ENCODE assay signal across 35 cellular contexts in genomic region chr16:13983625-13984024, GRCh38.
"Had no signal": no experiment of that assay in that cellular context is flagged by ENCODE, and none has a peak within 500 bp of the region (broad histone marks: within the 10 kb centered on the region; RNA-seq: fewer than 3 reads in every experiment).

No MANE protein-coding gene starts in this region.

- H3K4me3 ChIP-seq: adrenal gland, coronary artery, dorsolateral prefrontal cortex, esophagus squamous epithelium, gastroesophageal sphincter had no signal

- DNase-seq: activated CD4-positive, alpha-beta memory T cell treated with anti-CD3 and anti-CD28 coated beads for 36 hours; activated CD4-positive, alpha-beta T cell treated with anti-CD3 and anti-CD28 coated beads for 36 hours; activated CD4-positive, alpha-beta T cell treated with anti-CD3 and anti-CD28 coated beads, Interleukin-2, amount 10 ng/mL, durations not matched to agents 24 days and 14 days; activated CD4-positive, CD25-positive, alpha-beta regulatory T cell; activated CD4-positive, CD25-positive, alpha-beta regulatory T cell treated with anti-CD3 and anti-CD28 coated beads, Interleukin-2, amount 50 U/mL, for 72 hours; activated CD8-positive, alpha-beta memory T cell treated with anti-CD3 and anti-CD28 coated beads, Interleukin-2, amount 10 ng/mL, durations not matched to agents 7 days and 5 days; activated CD8-positive, alpha-beta memory T cell treated with anti-CD3 and anti-CD28 coated beads, Interleukin-2, amount 50 U/mL, for 4 hours; activated CD8-positive, alpha-beta T cell treated with anti-CD3 and anti-CD28 coated beads, Interleukin-2, amount 10 ng/mL, durations not matched to agents 7 days and 5 days; activated effector memory CD4-positive, alpha-beta T cell treated with anti-CD3 and anti-CD28 coated beads, Interleukin-2, amount 50 U/mL, for 16 hours; activated naive CD4-positive, alpha-beta T cell treated with anti-CD3 and anti-CD28 coated beads for 36 hours; activated naive CD8-positive, alpha-beta T cell treated with anti-CD3 and anti-CD28 coated beads for 36 hours; activated naive CD8-positive, alpha-beta T cell treated with anti-CD3 and anti-CD28 coated beads, Interleukin-2, amount 50 U/mL, for 24 hours; activated T-cell treated with anti-CD3 and anti-CD28 coated beads, Interleukin-2, amount 50 U/mL, for 1 hour; activated T-cell treated with anti-CD3 and anti-CD28 coated beads, Interleukin-2, amount 50 U/mL, for 48 hours; amygdala; aorta; dorsolateral prefrontal cortex; effector CD4-positive, alpha-beta T cell; effector memory CD8-positive, alpha-beta T cell; erythroblast; esophagus squamous epithelium; foreskin melanocyte; T-helper 1 cell; T-helper 17 cell; T1000 had no signal

- H3K36me3 Mint-ChIP-seq: activated CD4-positive, alpha-beta memory T cell treated with anti-CD3 and anti-CD28 coated beads for 36 hours; activated CD8-positive, alpha-beta memory T cell treated with anti-CD3 and anti-CD28 coated beads, Interleukin-2, amount 10 ng/mL, durations not matched to agents 7 days and 5 days; brain had no signal

- ATAC-seq: activated CD4-positive, alpha-beta T cell treated with anti-CD3 and anti-CD28 coated beads for 36 hours; activated CD8-positive, alpha-beta memory T cell treated with anti-CD3 and anti-CD28 coated beads, Interleukin-2, amount 10 ng/mL, durations not matched to agents 7 days and 5 days; activated CD8-positive, alpha-beta T cell treated with anti-CD3 and anti-CD28 coated beads, Interleukin-2, amount 10 ng/mL, durations not matched to agents 7 days and 5 days; activated naive CD8-positive, alpha-beta T cell treated with anti-CD3 and anti-CD28 coated beads, Interleukin-2, amount 50 U/mL, for 24 hours; effector memory CD8-positive, alpha-beta T cell; gastroesophageal sphincter; T-helper 17 cell had no signal

- H3K27me3 ChIP-seq: adrenal gland, dorsolateral prefrontal cortex, esophagus squamous epithelium, gastroesophageal sphincter had no signal

- H3K36me3 ChIP-seq: adrenal gland, esophagus squamous epithelium, gastroesophageal sphincter had no signal

- H3K4me3 Mint-ChIP-seq: activated CD4-positive, alpha-beta memory T cell treated with anti-CD3 and anti-CD28 coated beads for 36 hours; activated CD4-positive, alpha-beta T cell treated with anti-CD3 and anti-CD28 coated beads for 36 hours; activated CD4-positive, alpha-beta T cell treated with anti-CD3 and anti-CD28 coated beads, Interleukin-2, amount 10 ng/mL, durations not matched to agents 24 days and 14 days; activated CD8-positive, alpha-beta memory T cell treated with anti-CD3 and anti-CD28 coated beads, Interleukin-2, amount 10 ng/mL, durations not matched to agents 7 days and 5 days; activated CD8-positive, alpha-beta T cell treated with anti-CD3 and anti-CD28 coated beads, Interleukin-2, amount 10 ng/mL, durations not matched to agents 7 days and 5 days; activated naive CD4-positive, alpha-beta T cell treated with anti-CD3 and anti-CD28 coated beads for 36 hours; activated naive CD4-positive, alpha-beta T cell treated with anti-CD3 and anti-CD28 coated beads, Interleukin-2, amount 50 U/mL, for 24 hours; activated naive CD8-positive, alpha-beta T cell treated with anti-CD3 and anti-CD28 coated beads for 36 hours; activated naive CD8-positive, alpha-beta T cell treated with anti-CD3 and anti-CD28 coated beads, Interleukin-2, amount 50 U/mL, for 24 hours; activated T-helper 1 cell treated with anti-CD3 and anti-CD28 coated beads, Interleukin-12 subunit alpha, Interleukin-12 subunit beta, Interleukin-2, Interleukin-4 antibody, amounts not matched to agents 30 ng/mL and 10 ng/mL and 1 ng/mL, durations not matched to agents 14 hours and 24 hours and 36 hours; brain; central memory CD8-positive, alpha-beta T cell; dendritic cell treated with granulocyte-macrophage colony-stimulating factor and Interleukin-4, amounts not matched to agents 40 ng/mL and 50 ng/mL, for 4 days; effector memory CD8-positive, alpha-beta T cell; T-helper 17 cell; T-helper 2 cell treated with Interferon-gamma antibody and Interleukin-4, amounts not matched to agents 5 μg/mL and 100 μg/mL, for 36 hours had no signal

- H3K27ac Mint-ChIP-seq: activated CD4-positive, alpha-beta memory T cell treated with anti-CD3 and anti-CD28 coated beads for 36 hours; activated CD4-positive, alpha-beta T cell treated with anti-CD3 and anti-CD28 coated beads for 36 hours; activated CD4-positive, alpha-beta T cell treated with anti-CD3 and anti-CD28 coated beads, Interleukin-2, amount 10 ng/mL, durations not matched to agents 24 days and 14 days; activated CD8-positive, alpha-beta memory T cell treated with anti-CD3 and anti-CD28 coated beads, Interleukin-2, amount 10 ng/mL, durations not matched to agents 7 days and 5 days; activated CD8-positive, alpha-beta T cell treated with anti-CD3 and anti-CD28 coated beads, Interleukin-2, amount 10 ng/mL, durations not matched to agents 7 days and 5 days; activated naive CD4-positive, alpha-beta T cell treated with anti-CD3 and anti-CD28 coated beads for 36 hours; activated naive CD4-positive, alpha-beta T cell treated with anti-CD3 and anti-CD28 coated beads, Interleukin-2, amount 50 U/mL, for 24 hours; activated naive CD8-positive, alpha-beta T cell treated with anti-CD3 and anti-CD28 coated beads for 36 hours; activated naive CD8-positive, alpha-beta T cell treated with anti-CD3 and anti-CD28 coated beads, Interleukin-2, amount 50 U/mL, for 24 hours; activated T-helper 1 cell treated with anti-CD3 and anti-CD28 coated beads, Interleukin-12 subunit alpha, Interleukin-12 subunit beta, Interleukin-2, Interleukin-4 antibody, amounts not matched to agents 30 ng/mL and 10 ng/mL and 1 ng/mL, durations not matched to agents 14 hours and 24 hours and 36 hours; activated T-helper 2 cell treated with anti-CD3 and anti-CD28 coated beads, Interferon-gamma antibody, Interleukin-2, Interleukin-4, amounts not matched to agents 10 μg/mL and 5 μg/mL and 100 μg/mL, durations not matched to agents 14 hours and 24 hours and 36 hours; dendritic cell treated with granulocyte-macrophage colony-stimulating factor and Interleukin-4, amounts not matched to agents 40 ng/mL and 50 ng/mL, for 4 days; effector memory CD8-positive, alpha-beta T cell; T-helper 17 cell; T-helper 2 cell treated with Interferon-gamma antibody and Interleukin-4, amounts not matched to agents 5 μg/mL and 100 μg/mL, for 36 hours had no signal

- H3K9me3 Mint-ChIP-seq: activated naive CD4-positive, alpha-beta T cell treated with anti-CD3 and anti-CD28 coated beads, Interleukin-2, amount 50 U/mL, for 24 hours; central memory CD8-positive, alpha-beta T cell; T-helper 2 cell treated with Interferon-gamma antibody and Interleukin-4, amounts not matched to agents 5 μg/mL and 100 μg/mL, for 36 hours had no signal

- H3K27me3 Mint-ChIP-seq: activated CD4-positive, alpha-beta T cell treated with anti-CD3 and anti-CD28 coated beads for 36 hours; activated CD4-positive, alpha-beta T cell treated with anti-CD3 and anti-CD28 coated beads, Interleukin-2, amount 10 ng/mL, durations not matched to agents 24 days and 14 days; activated CD8-positive, alpha-beta memory T cell treated with anti-CD3 and anti-CD28 coated beads, Interleukin-2, amount 10 ng/mL, durations not matched to agents 7 days and 5 days had no signal

- H3K4me1 Mint-ChIP-seq: activated CD4-positive, alpha-beta T cell treated with anti-CD3 and anti-CD28 coated beads for 36 hours; activated CD4-positive, alpha-beta T cell treated with anti-CD3 and anti-CD28 coated beads, Interleukin-2, amount 10 ng/mL, durations not matched to agents 24 days and 14 days; activated CD8-positive, alpha-beta memory T cell treated with anti-CD3 and anti-CD28 coated beads, Interleukin-2, amount 10 ng/mL, durations not matched to agents 7 days and 5 days; activated naive CD4-positive, alpha-beta T cell treated with anti-CD3 and anti-CD28 coated beads, Interleukin-2, amount 50 U/mL, for 24 hours; activated naive CD8-positive, alpha-beta T cell treated with anti-CD3 and anti-CD28 coated beads for 36 hours; activated naive CD8-positive, alpha-beta T cell treated with anti-CD3 and anti-CD28 coated beads, Interleukin-2, amount 50 U/mL, for 24 hours; brain; central memory CD8-positive, alpha-beta T cell; T-helper 17 cell had no signal

- H3K4me1 ChIP-seq: esophagus squamous epithelium, gastroesophageal sphincter had no signal

- H3K27ac ChIP-seq: adrenal gland, coronary artery, dorsolateral prefrontal cortex, esophagus squamous epithelium, gastroesophageal sphincter had no signal
